1 cellular context compared by ENCODE assay signal in genomic region chr5:159877894-159878448, GRCh38.
TF ChIP-seq lines count a peak whose summit lies in the region.

No MANE protein-coding gene starts in this region.

TF ChIP-seq in GM23338, 12 proteins besides CTCF, POLR2A, EP300 and RAD21 (continued from another document):
- TF ChIP-seq ZNF462 (CRISPR knock-in tag; IDR thresholded peaks at IDR 0.05) (no peak), CREB1 (CRISPR knock-in tag; IDR thresholded peaks at IDR 0.05; ENCODE audit: low read depth) (no peak), ZNF331 (CRISPR knock-in tag; IDR thresholded peaks at IDR 0.05; ENCODE audit: low read depth) (no peak), POLR2AphosphoS5 (IDR thresholded peaks at IDR 0.05; ENCODE audit: low read depth) (no peak), NANOG (IDR thresholded peaks at IDR 0.05; ENCODE audit: borderline replicate concordance) (no peak), ZNF114 (CRISPR knock-in tag; IDR thresholded peaks at IDR 0.05) (no peak), JUNB (IDR thresholded peaks at IDR 0.05; ENCODE audit: unreplicated experiment) (no peak), STAT1 (IDR thresholded peaks at IDR 0.05; ENCODE audit: unreplicated experiment) (no peak)
- TF ChIP-seq, protein P1, sequence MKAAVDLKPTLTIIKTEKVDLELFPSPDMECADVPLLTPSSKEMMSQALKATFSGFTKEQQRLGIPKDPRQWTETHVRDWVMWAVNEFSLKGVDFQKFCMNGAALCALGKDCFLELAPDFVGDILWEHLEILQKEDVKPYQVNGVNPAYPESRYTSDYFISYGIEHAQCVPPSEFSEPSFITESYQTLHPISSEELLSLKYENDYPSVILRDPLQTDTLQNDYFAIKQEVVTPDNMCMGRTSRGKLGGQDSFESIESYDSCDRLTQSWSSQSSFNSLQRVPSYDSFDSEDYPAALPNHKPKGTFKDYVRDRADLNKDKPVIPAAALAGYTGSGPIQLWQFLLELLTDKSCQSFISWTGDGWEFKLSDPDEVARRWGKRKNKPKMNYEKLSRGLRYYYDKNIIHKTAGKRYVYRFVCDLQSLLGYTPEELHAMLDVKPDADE (IDR thresholded peaks at IDR 0.05), result no peak
